Comparison of ENCODE assay signal across 38 cellular contexts in the genomic region with DNA sequence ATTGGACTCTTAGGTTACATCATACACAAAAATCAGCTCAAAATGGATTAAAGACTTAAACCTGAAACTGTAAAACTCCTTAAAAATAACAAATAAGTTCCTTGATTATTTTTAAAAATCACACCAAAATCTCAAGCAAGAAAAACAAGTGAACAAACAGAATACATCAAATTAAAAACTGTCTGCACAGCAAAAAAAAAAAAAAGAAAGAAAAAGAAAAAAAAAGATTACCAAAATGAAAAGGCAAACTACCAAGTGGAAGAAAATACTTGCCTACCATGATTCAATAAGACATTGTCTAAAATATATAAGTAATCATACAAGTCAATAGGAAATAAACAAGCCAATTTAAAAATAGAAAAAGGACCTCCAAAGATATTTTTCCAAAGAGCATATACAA. TPM values are rescaled to one million over a fixed set of nuclear protein-coding genes. Genes with fewer than 3 reads are reported as not detected.
"Had no signal": no experiment of that assay in that cellular context is flagged by ENCODE, and none has a peak within 500 bp of the region (broad histone marks: within the 10 kb centered on the region; RNA-seq: fewer than 3 reads in every experiment).

No MANE protein-coding gene starts in this region.

- FAIRE-seq: astrocyte, TTC549 had no signal

- H3K36me3 ChIP-seq: adrenal gland, brain microvascular endothelial cell, breast epithelium had no signal

- H3K27me3 ChIP-seq: adrenal gland, body of pancreas, brain microvascular endothelial cell, breast epithelium had no signal

- ATAC-seq: activated CD8-positive, alpha-beta T cell treated with anti-CD3 and anti-CD28 coated beads for 36 hours; activated naive CD4-positive, alpha-beta T cell treated with anti-CD3 and anti-CD28 coated beads, Interleukin-2, amount 50 U/mL, for 72 hours; activated T-cell treated with anti-CD3 and anti-CD28 coated beads, Interleukin-2, amount 50 U/mL, for 4 hours; activated T-cell treated with anti-CD3 and anti-CD28 coated beads, Interleukin-2, amount 50 U/mL, for 72 hours; activated T-helper 17 cell treated with anti-CD3 and anti-CD28 coated beads, Interleukin-2, amount 50 U/mL, for 72 hours; body of pancreas; T-cell had no signal

- H3K9me3 ChIP-seq: adrenal gland, body of pancreas, breast epithelium had no signal

- DNase-seq: activated B cell treated with CpG ODN at 0.5 μM for 24 hours; activated CD4-positive, alpha-beta memory T cell treated with anti-CD3 and anti-CD28 coated beads for 36 hours; activated CD4-positive, alpha-beta T cell treated with anti-CD3 and anti-CD28 coated beads for 4 hours; activated CD4-positive, alpha-beta T cell treated with anti-CD3 and anti-CD28 coated beads, Interleukin-2, amount 10 ng/mL, durations not matched to agents 24 days and 14 days; activated CD4-positive, alpha-beta T cell treated with anti-CD3 and anti-CD28 coated beads, Interleukin-2, amount 50 U/mL, for 1 hour; activated CD4-positive, alpha-beta T cell treated with anti-CD3 and anti-CD28 coated beads, Interleukin-2, amount 50 U/mL, for 4 hours; activated CD4-positive, CD25-positive, alpha-beta regulatory T cell treated with anti-CD3 and anti-CD28 coated beads, Interleukin-2, amount 50 U/mL, for 72 hours; activated CD8-positive, alpha-beta memory T cell treated with anti-CD3 and anti-CD28 coated beads, Interleukin-2, amount 50 U/mL, for 4 hours; activated CD8-positive, alpha-beta T cell treated with anti-CD3 and anti-CD28 coated beads for 36 hours; activated effector memory CD4-positive, alpha-beta T cell treated with anti-CD3 and anti-CD28 coated beads, Interleukin-2, amount 50 U/mL, for 16 hours; activated gamma-delta T cell treated with Interleukin-2 at 50 U/mL for 16 hours; activated naive CD4-positive, alpha-beta T cell; activated naive CD4-positive, alpha-beta T cell treated with anti-CD3 and anti-CD28 coated beads for 36 hours; activated naive CD4-positive, alpha-beta T cell treated with anti-CD3 and anti-CD28 coated beads, Interleukin-2, amount 50 U/mL, for 16 hours; activated naive CD8-positive, alpha-beta T cell treated with anti-CD3 and anti-CD28 coated beads for 36 hours; activated T-cell treated with anti-CD3 and anti-CD28 coated beads for 4 hours; activated T-cell treated with anti-CD3 and anti-CD28 coated beads, Interleukin-2, amount 50 U/mL, for 1 hour; activated T-cell treated with anti-CD3 and anti-CD28 coated beads, Interleukin-2, amount 50 U/mL, for 4 hours; activated T-cell treated with anti-CD3 and anti-CD28 coated beads, Interleukin-2, amount 50 U/mL, for 72 hours; adrenal gland; amniotic stem cell; aorta; body of pancreas; brain microvascular endothelial cell; T-cell; T-helper 2 cell; T-helper 9 cell had no signal

- H3K4me1 ChIP-seq: adrenal gland, body of pancreas, breast epithelium had no signal

- H3K4me3 ChIP-seq: adrenal gland, body of pancreas, breast epithelium had no signal

- H3K27ac ChIP-seq: adrenal gland, body of pancreas, brain microvascular endothelial cell, breast epithelium, VCaP had no signal

RNA-seq across cellular contexts. Expression of a gene that starts 17.5 kb away (rescaled TPM):
- total RNA-seq: activated B cell treated with CpG ODN at 0.5 μM for 24 hours; activated CD4-positive, alpha-beta memory T cell treated with anti-CD3 and anti-CD28 coated beads for 36 hours; activated CD4-positive, alpha-beta T cell treated with anti-CD3 and anti-CD28 coated beads, Interleukin-2, amount 10 ng/mL, durations not matched to agents 24 days and 14 days; activated CD8-positive, alpha-beta memory T cell treated with anti-CD3 and anti-CD28 coated beads for 36 hours; activated CD8-positive, alpha-beta T cell treated with anti-CD3 and anti-CD28 coated beads for 36 hours; activated naive CD4-positive, alpha-beta T cell treated with anti-CD3 and anti-CD28 coated beads for 36 hours; activated naive CD4-positive, alpha-beta T cell treated with anti-CD3 and anti-CD28 coated beads, Interleukin-2, amount 50 U/mL, for 72 hours; activated naive CD8-positive, alpha-beta T cell treated with anti-CD3 and anti-CD28 coated beads for 36 hours; activated T-cell treated with anti-CD3 and anti-CD28 coated beads, Interleukin-2, amount 50 U/mL, for 4 hours; activated T-cell treated with anti-CD3 and anti-CD28 coated beads, Interleukin-2, amount 50 U/mL, for 72 hours; activated T-helper 1 cell treated with anti-CD3 and anti-CD28 coated beads, Interleukin-12 subunit alpha, Interleukin-12 subunit beta, Interleukin-2, Interleukin-4 antibody, amounts not matched to agents 30 ng/mL and 10 ng/mL and 1 ng/mL, durations not matched to agents 14 hours and 24 hours and 36 hours; activated T-helper 17 cell treated with anti-CD3 and anti-CD28 coated beads, Interleukin-2, amount 50 U/mL, for 72 hours; adrenal gland; aorta; astrocyte; body of pancreas; breast epithelium; cardiac septum; cerebellum; T-cell; T-helper 1 cell treated with Interleukin-12 subunit alpha and Interleukin-12 subunit beta and Interleukin-4 antibody, amounts not matched to agents 30 ng/mL and 1 ng/mL, for 36 hours had no signal
- polyA plus RNA-seq: adrenal gland, aorta had no signal

RNA-seq across cellular contexts. Expression of a gene that starts 19.3 kb away (rescaled TPM):
- total RNA-seq: activated B cell treated with CpG ODN at 0.5 μM for 24 hours; activated CD4-positive, alpha-beta memory T cell treated with anti-CD3 and anti-CD28 coated beads for 36 hours; activated CD4-positive, alpha-beta T cell treated with anti-CD3 and anti-CD28 coated beads, Interleukin-2, amount 10 ng/mL, durations not matched to agents 24 days and 14 days; activated CD8-positive, alpha-beta memory T cell treated with anti-CD3 and anti-CD28 coated beads for 36 hours; activated CD8-positive, alpha-beta T cell treated with anti-CD3 and anti-CD28 coated beads for 36 hours; activated naive CD4-positive, alpha-beta T cell treated with anti-CD3 and anti-CD28 coated beads for 36 hours; activated naive CD4-positive, alpha-beta T cell treated with anti-CD3 and anti-CD28 coated beads, Interleukin-2, amount 50 U/mL, for 72 hours; activated naive CD8-positive, alpha-beta T cell treated with anti-CD3 and anti-CD28 coated beads for 36 hours; activated T-cell treated with anti-CD3 and anti-CD28 coated beads, Interleukin-2, amount 50 U/mL, for 4 hours; activated T-cell treated with anti-CD3 and anti-CD28 coated beads, Interleukin-2, amount 50 U/mL, for 72 hours; activated T-helper 1 cell treated with anti-CD3 and anti-CD28 coated beads, Interleukin-12 subunit alpha, Interleukin-12 subunit beta, Interleukin-2, Interleukin-4 antibody, amounts not matched to agents 30 ng/mL and 10 ng/mL and 1 ng/mL, durations not matched to agents 14 hours and 24 hours and 36 hours; activated T-helper 17 cell treated with anti-CD3 and anti-CD28 coated beads, Interleukin-2, amount 50 U/mL, for 72 hours; adrenal gland; aorta; astrocyte; body of pancreas; breast epithelium; cardiac septum; cerebellum; T-cell; T-helper 1 cell treated with Interleukin-12 subunit alpha and Interleukin-12 subunit beta and Interleukin-4 antibody, amounts not matched to agents 30 ng/mL and 1 ng/mL, for 36 hours had no signal
- polyA plus RNA-seq: adrenal gland, aorta had no signal
